Comparison of ENCODE assay signal across 8 cellular contexts in genomic region chr6:155530219-155530834, GRCh38.
DNase-seq lines count a peak whose midpoint lies in the region; ATAC-seq, FAIRE-seq and TF ChIP-seq lines count a peak whose summit lies in the region.

No MANE protein-coding gene starts in this region.

- H3K36me3 Mint-ChIP-seq in CD8-positive, alpha-beta T cell = no peaks in the 10 kb centered on the region

- H3K9me3 Mint-ChIP-seq in CD8-positive, alpha-beta T cell = peaks cover 6% of the 10 kb centered on the region

- intact Hi-C loops in CD8-positive, alpha-beta T cell (cut with DNase I, micrococcal nuclease) = loop anchor here in 1 of 2 experiments (1.0 kb wide), 1 partner anchor 203 kb away; no protein-coding TSS in a partner anchor

- no peaks in the 10 kb centered on the region for H3K36me3 ChIP-seq in CD8-positive, alpha-beta T cell (ENCODE audit: insufficient read depth, low read length)
- H3K36me3 ChIP-seq in RWPE2 (ENCODE audit: low read depth) = no peaks in the 10 kb centered on the region
- no peaks in the 10 kb centered on the region for H3K36me3 ChIP-seq in small intestine (ENCODE audit: control insufficient read depth in 2 of 2, insufficient read depth in 2 of 2, low read length in 2 of 2)

- peak; percentile 45 for TF ChIP-seq CTCF in CD8-positive, alpha-beta T cell (IDR thresholded peaks at IDR 0.05)
- TF ChIP-seq CTCF in RWPE2 (IDR thresholded peaks at IDR 0.05; ENCODE audit: poor library complexity, severe bottlenecking) (peak; percentile 83), fibroblast of the aortic adventitia (IDR thresholded peaks at IDR 0.05; ENCODE audit: insufficient read depth, low read length) (peak; percentile 80)

- DNase-seq in CD8-positive, alpha-beta T cell = no peak
- DNase-seq in GM18507 (ENCODE audit: extremely low spot score, insufficient read length, low read depth) (peak; percentile 7), RWPE2 (ENCODE audit: low spot score) (no peak), fibroblast of the aortic adventitia (ENCODE audit: low read depth) (peak; percentile 72), small intestine (peak; percentile 17), T-helper 9 cell (no peak)

- no peak overlapping the region for H3K27ac Mint-ChIP-seq in CD8-positive, alpha-beta T cell

- ATAC-seq in CD8-positive, alpha-beta T cell = no peak
- ATAC-seq in HG03460 (IDR thresholded peaks at IDR 0.05; ENCODE audit: unreplicated experiment) (peak; percentile 81), RWPE2 (ENCODE audit: low read depth) (peak; percentile 50; the same call in 1 of the 3 replicates), GM21576 (IDR thresholded peaks at IDR 0.05; ENCODE audit: unreplicated experiment) (no peak)

- no peak overlapping the region for H3K4me3 Mint-ChIP-seq in CD8-positive, alpha-beta T cell

- no peaks in the 10 kb centered on the region for H3K4me1 ChIP-seq in CD8-positive, alpha-beta T cell (ENCODE audit: insufficient read depth, low read length)
- H3K4me1 ChIP-seq in RWPE2 (ENCODE audit: insufficient read depth, poor library complexity, severe bottlenecking) (peaks cover 15% of the 10 kb centered on the region), small intestine (ENCODE audit: control insufficient read depth in 2 of 2, insufficient read depth in 1 of 2, low read depth in 1 of 2, low read length in 1 of 2) (no peaks in the 10 kb centered on the region)

- 30 to 43% (median 41%) methylated on average over 4 of the region's 4 CpGs for WGBS in small intestine, 3 donors

- H3K27ac ChIP-seq in CD8-positive, alpha-beta T cell (ENCODE audit: low read depth, low read length) = no peak overlapping the region
- H3K27ac ChIP-seq in RWPE2 (ENCODE audit: poor library complexity, severe bottlenecking) (no peak overlapping the region), small intestine (ENCODE audit: low read depth in 1 of 2, low read length in 1 of 2) (no peak overlapping the region)

- peak; percentile 76 for FAIRE-seq in GM18507 (lab: Jason Lieb, UNC)
- FAIRE-seq in small intestine (lab: Jason Lieb, UNC) = peak; percentile 68

- peaks cover 4% of the 10 kb centered on the region for H3K4me1 Mint-ChIP-seq in CD8-positive, alpha-beta T cell (ENCODE audit: low read depth)

- H3K27me3 Mint-ChIP-seq in CD8-positive, alpha-beta T cell (ENCODE audit: low read depth) = no peaks in the 10 kb centered on the region

- no peak overlapping the region for H3K4me3 ChIP-seq in CD8-positive, alpha-beta T cell (ENCODE audit: low read depth, low read length)
- H3K4me3 ChIP-seq in RWPE2 (ENCODE audit: severe bottlenecking) (no peak overlapping the region), fibroblast of the aortic adventitia (ENCODE audit: low read depth, low read length) (no peak overlapping the region), small intestine (ENCODE audit: low read depth in 1 of 2, low read length in 2 of 2) (no peak overlapping the region)

- H3K27me3 ChIP-seq in CD8-positive, alpha-beta T cell (ENCODE audit: insufficient read depth, low read length) = no peaks in the 10 kb centered on the region
- H3K27me3 ChIP-seq in RWPE2 (ENCODE audit: insufficient read depth, poor library complexity, severe bottlenecking) = no peaks in the 10 kb centered on the region
- no peaks in the 10 kb centered on the region for H3K27me3 ChIP-seq in small intestine (ENCODE audit: control insufficient read depth in 2 of 2, insufficient read depth in 2 of 2, low read length in 2 of 2)

- CTCF ChIA-PET in CD8-positive, alpha-beta T cell (lab: Charles Lee) = no interaction called here

- POLR2A ChIA-PET in CD8-positive, alpha-beta T cell (lab: Charles Lee) = no interaction called here

- H3K9me3 ChIP-seq in CD8-positive, alpha-beta T cell (ENCODE audit: low read length) = no peaks in the 10 kb centered on the region
- no peaks in the 10 kb centered on the region for H3K9me3 ChIP-seq in RWPE2 (ENCODE audit: severe bottlenecking)
- no peaks in the 10 kb centered on the region for H3K9me3 ChIP-seq in small intestine (ENCODE audit: control insufficient read depth, low read depth)

Comparison
In these comparisons a context has a peak if more than half of its experiments do, and no peak if none do; other contexts are left out.
1. ATAC-seq: peak in HG03460 (single experiment) and RWPE2 (single experiment); none in CD8-positive, alpha-beta T cell (single experiment) and GM21576 (single experiment).
2. DNase-seq: peak in GM18507 (single experiment), fibroblast of the aortic adventitia (single experiment) and small intestine (single experiment); none in CD8-positive, alpha-beta T cell (0 of 7), RWPE2 (single experiment) and T-helper 9 cell (single experiment).
3. Peak in every context shown above with its lines, with median percentiles within 50 percentile points of each other: CTCF ChIP-seq.